29 cellular contexts compared by ENCODE assay signal in genomic region chr6:23335894-23336293, GRCh38.
"Had no signal": no experiment of that assay in that cellular context is flagged by ENCODE, and none has a peak within 500 bp of the region (broad histone marks: within the 10 kb centered on the region; RNA-seq: fewer than 3 reads in every experiment).

No MANE protein-coding gene starts in this region.

- H3K27me3 Mint-ChIP-seq: dendritic cell treated with granulocyte-macrophage colony-stimulating factor and Interleukin-4, amounts not matched to agents 40 ng/mL and 50 ng/mL, for 4 days; effector memory CD8-positive, alpha-beta T cell had no signal

- FAIRE-seq: colon, endometrium, endothelial cell of umbilical vein, frontal cortex had no signal

- H3K27ac ChIP-seq: colonic mucosa, coronary artery, dorsolateral prefrontal cortex, epithelial cell of prostate, esophagus muscularis mucosa, esophagus squamous epithelium, foreskin keratinocyte, gastrocnemius medialis, gastroesophageal sphincter, heart left ventricle, heart right ventricle had no signal

- ATAC-seq: effector memory CD8-positive, alpha-beta T cell; esophagus mucosa; foreskin keratinocyte; gastrocnemius medialis; gastroesophageal sphincter; heart left ventricle; heart right ventricle had no signal

- DNase-seq: colonic mucosa; cortex of kidney; dermis blood vessel endothelial cell; dorsolateral prefrontal cortex; effector CD4-positive, alpha-beta T cell; effector CD8-positive, alpha-beta T cell; effector memory CD4-positive, alpha-beta T cell; effector memory CD8-positive, alpha-beta T cell; endodermal cell; erythroblast; esophagus squamous epithelium; foreskin fibroblast; foreskin keratinocyte; foreskin melanocyte; gastrocnemius medialis; glutamatergic neuron; head of caudate nucleus; heart left ventricle; heart right ventricle had no signal

- H3K9me3 ChIP-seq: colonic mucosa, esophagus muscularis mucosa, esophagus squamous epithelium, gastrocnemius medialis, gastroesophageal sphincter, heart left ventricle, heart right ventricle had no signal

- H3K4me3 ChIP-seq: colonic mucosa, coronary artery, dorsolateral prefrontal cortex, esophagus muscularis mucosa, esophagus squamous epithelium, gastrocnemius medialis, gastroesophageal sphincter, heart left ventricle, heart right ventricle had no signal

- H3K4me3 Mint-ChIP-seq: dendritic cell treated with granulocyte-macrophage colony-stimulating factor and Interleukin-4, amounts not matched to agents 40 ng/mL and 50 ng/mL, for 4 days; effector memory CD8-positive, alpha-beta T cell; endodermal cell had no signal

- H3K9me3 Mint-ChIP-seq: endodermal cell had no signal

- H3K4me1 ChIP-seq: colonic mucosa, esophagus muscularis mucosa, esophagus squamous epithelium, foreskin keratinocyte, gastrocnemius medialis, gastroesophageal sphincter had no signal

- H3K27ac Mint-ChIP-seq: dendritic cell treated with granulocyte-macrophage colony-stimulating factor and Interleukin-4, amounts not matched to agents 40 ng/mL and 50 ng/mL, for 4 days; effector memory CD8-positive, alpha-beta T cell; endodermal cell had no signal

- H3K36me3 ChIP-seq: colonic mucosa, esophagus muscularis mucosa, esophagus squamous epithelium, gastrocnemius medialis, gastroesophageal sphincter, heart left ventricle, heart right ventricle had no signal

- H3K27me3 ChIP-seq: colonic mucosa, dorsolateral prefrontal cortex, esophagus muscularis mucosa, esophagus squamous epithelium, foreskin keratinocyte, gastrocnemius medialis, gastroesophageal sphincter, heart left ventricle, heart right ventricle had no signal
